Comparison of ENCODE assay signal across 10 cellular contexts in the genomic region with DNA sequence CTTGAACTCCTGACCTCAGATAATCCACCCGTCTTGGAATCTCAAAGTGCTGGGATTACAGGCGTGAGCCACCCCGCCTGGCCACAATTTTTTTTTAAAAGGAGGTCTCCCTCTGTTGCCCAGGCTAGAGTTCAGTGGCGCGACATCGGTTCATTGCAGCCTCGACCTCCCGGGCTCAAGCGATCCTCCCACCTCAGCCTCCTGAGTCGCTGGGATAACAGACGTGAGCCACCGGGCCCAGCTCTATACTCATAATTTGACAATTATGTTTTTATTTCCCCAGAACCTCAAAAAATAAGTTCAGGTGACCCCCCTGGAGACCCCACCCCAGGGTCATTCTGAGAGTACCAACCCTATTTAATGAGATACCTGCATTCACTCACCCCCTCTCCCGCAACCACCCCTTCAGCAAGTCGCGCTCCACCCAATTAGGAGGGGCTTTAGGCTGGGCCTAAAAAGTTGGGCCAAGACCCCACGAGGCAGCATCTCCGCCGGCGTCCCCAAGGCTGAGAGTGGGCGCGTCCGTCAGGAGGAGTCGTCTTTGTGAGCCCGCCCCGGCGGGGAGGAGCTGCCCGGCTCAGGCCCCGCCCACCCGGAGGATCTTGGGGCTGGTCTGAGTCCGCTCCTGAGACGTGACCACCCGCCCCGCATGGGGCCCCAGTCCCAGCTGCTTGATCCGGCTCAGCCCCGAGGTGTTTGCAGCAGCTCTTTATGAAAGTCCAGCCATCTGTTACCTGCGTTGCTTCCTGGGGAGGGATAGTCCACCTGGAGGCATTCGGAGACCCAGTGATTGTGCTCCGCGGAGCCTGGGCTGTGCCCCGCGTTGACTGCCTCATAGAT. TPM values are rescaled to one million over a fixed set of nuclear protein-coding genes. Genes with fewer than 3 reads are reported as not detected.
A peak's percentile ranks its signal among the peaks of the same experiment; 100 is the strongest.
DNase-seq lines count a peak whose midpoint lies in the region; ATAC-seq and TF ChIP-seq lines count a peak whose summit lies in the region.
"Had no signal": no experiment of that assay in that cellular context is flagged by ENCODE, and none has a peak within 500 bp of the region (broad histone marks: within the 10 kb centered on the region; RNA-seq: fewer than 3 reads in every experiment).

TSS of gene ANKRD33 (plus strand) at position 628 of the 840 bp plus-strand sequence. CDS start at position 712, 84 bp downstream.

- DNase-seq in ELF-1 (ENCODE audit: low read depth, low spot score) (peak; percentile 88), NCI-H524 treated with DMSO at 0.1 percent for 48 hours (lab: John Stamatoyannopoulos, UW) (peak; percentile 73), foreskin keratinocyte (no peak), GM13976 (ENCODE audit: low spot score) (no peak), OCI-M2 (lab: John Stamatoyannopoulos, UW; ENCODE audit: unreplicated experiment) (no peak), ascending aorta (ENCODE audit: low spot score in 2 of 2) (no peak)
- DNase-seq: activated CD4-positive, alpha-beta T cell treated with anti-CD3 and anti-CD28 coated beads for 1 hour; PC-3 had no signal

- H3K9me3 ChIP-seq in parathyroid adenoma (ENCODE audit: control insufficient read depth, low read length) (no peaks in the 10 kb centered on the region), ascending aorta (no peaks in the 10 kb centered on the region)

- H3K27ac ChIP-seq in foreskin keratinocyte (no peak within 1 kb of the TSS), parathyroid adenoma (peak within 1 kb of the TSS; percentile 29), ascending aorta (no peak within 1 kb of the TSS)

- in situ Hi-C loops in GM13976 (cut with MboI; ENCODE audit: low sequenced_read_pairs, unreplicated experiment) = no loop called here

- H2AFZ ChIP-seq in parathyroid adenoma = peak within 1 kb of the TSS; percentile 61

- intact Hi-C loops in ascending aorta (cut with DNase I) = no loop called here

- H3K79me2 ChIP-seq in parathyroid adenoma = no peaks in the 10 kb centered on the region

- H3K36me3 ChIP-seq in parathyroid adenoma (ENCODE audit: control insufficient read depth, insufficient read depth, low read length) = no peaks in the 10 kb centered on the region
- no peaks in the 10 kb centered on the region for H3K36me3 ChIP-seq in ascending aorta

- H3K27me3 ChIP-seq in foreskin keratinocyte = peaks cover 5% of the 10 kb centered on the region
- H3K27me3 ChIP-seq in parathyroid adenoma (ENCODE audit: control insufficient read depth, insufficient read depth, low read length) = no peaks in the 10 kb centered on the region
- H3K27me3 ChIP-seq in ascending aorta = no peaks in the 10 kb centered on the region

- peak within 1 kb of the TSS; percentile 39 for H3K4me2 ChIP-seq in parathyroid adenoma (ENCODE audit: low read length)

- no peak for TF ChIP-seq CTCF in foreskin keratinocyte (conservative IDR thresholded peaks at IDR 0.05)
- TF ChIP-seq CTCF in parathyroid adenoma (IDR thresholded peaks at IDR 0.05) = no peak
- TF ChIP-seq CTCF in GM13976 (IDR thresholded peaks at IDR 0.05; ENCODE audit: borderline replicate concordance, control extremely low read depth, extremely low read depth, insufficient read depth, missing control alignments) = no peak
- TF ChIP-seq CTCF in ascending aorta (IDR thresholded peaks at IDR 0.05) = no peak

- no peaks in the 10 kb centered on the region for H3K4me1 ChIP-seq in foreskin keratinocyte
- peaks cover 50% of the 10 kb centered on the region for H3K4me1 ChIP-seq in parathyroid adenoma
- peaks cover 0 to 4% of the 10 kb centered on the region in 2 donors for H3K4me1 ChIP-seq in ascending aorta

- peak; percentile 49 for ATAC-seq in foreskin keratinocyte
- ATAC-seq in HG03571 (IDR thresholded peaks at IDR 0.05; ENCODE audit: unreplicated experiment) = no peak
- ATAC-seq: PC-3 had no signal

- H3K4me3 ChIP-seq in parathyroid adenoma (ENCODE audit: low read depth, low read length) (no peak within 1 kb of the TSS), ascending aorta (no peak within 1 kb of the TSS)

- H3K9ac ChIP-seq in parathyroid adenoma = no peak within 1 kb of the TSS

RNA-seq across cellular contexts. Expression of gene ANKRD33, which starts in this region (rescaled TPM):
- total RNA-seq in foreskin keratinocyte = not detected in 2 replicates
- polyA plus RNA-seq in foreskin keratinocyte = not detected in 2 replicates
- total RNA-seq in ascending aorta = not detected
- total RNA-seq: PC-3 had no signal

Comparison
In these comparisons a context has a peak if more than half of its experiments do, and no peak if none do; other contexts are left out.
1. Peak in ATAC-seq in foreskin keratinocyte; RNA of the gene not detected or under 1 TPM.
2. DNase-seq: peak in ELF-1 (single experiment) and NCI-H524 treated with DMSO at 0.1 percent for 48 hours (single experiment); none in foreskin keratinocyte (0 of 2), GM13976 (single experiment), OCI-M2 (single experiment) and ascending aorta (0 of 2).